1 cellular context compared by ENCODE assay signal in the genomic region with DNA sequence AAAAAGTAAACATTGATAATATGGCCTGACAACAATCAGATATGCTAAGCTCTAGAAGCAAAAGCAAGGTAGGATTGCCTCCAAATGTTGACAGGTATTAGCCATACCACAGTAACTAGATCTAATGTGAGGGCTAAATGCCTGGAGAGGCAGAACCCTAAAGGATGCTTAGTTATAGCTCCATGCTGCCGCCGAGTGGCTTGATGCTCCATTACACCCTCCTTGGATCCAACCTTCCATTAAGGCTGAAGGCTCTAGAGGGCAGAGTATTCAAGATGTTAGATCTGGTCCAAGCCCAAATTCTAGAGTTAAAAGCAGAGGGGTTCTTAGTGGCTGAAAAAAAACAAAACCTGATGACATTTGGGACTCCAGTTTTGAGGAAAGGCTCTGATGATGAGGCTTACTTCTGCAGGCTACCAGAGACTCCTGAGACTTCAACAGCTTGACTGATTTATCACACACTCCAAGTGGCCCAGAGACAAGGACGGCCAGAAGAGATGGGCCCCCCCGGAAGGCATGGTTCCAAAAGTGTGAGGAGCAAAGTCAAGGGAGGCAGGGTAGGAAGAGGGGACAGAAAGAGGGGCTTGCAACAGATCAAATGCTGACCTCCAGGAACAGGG.
TF ChIP-seq lines count a peak whose summit lies in the region.

No MANE protein-coding gene starts in this region.

TF ChIP-seq in HepG2, 621 proteins besides CTCF, POLR2A, EP300 and RAD21 (continued from another document):
- TF ChIP-seq ARID5B (CRISPR knock-in tag; IDR thresholded peaks at IDR 0.05) (peak; percentile 42; the same call in 1 of the 2 replicates), ZNF343 (CRISPR knock-in tag; IDR thresholded peaks at IDR 0.05) (no peak), CBX5 (CRISPR knock-in tag; IDR thresholded peaks at IDR 0.05; ENCODE audit: borderline replicate concordance) (no peak), RARG (CRISPR knock-in tag; IDR thresholded peaks at IDR 0.05; ENCODE audit: low read depth) (no peak), ZNF282 (IDR thresholded peaks at IDR 0.05; ENCODE audit: partially characterized antibody) (no peak), KDM1A (CRISPR knock-in tag; IDR thresholded peaks at IDR 0.05) (no peak), BORCS8-MEF2B (CRISPR knock-in tag; IDR thresholded peaks at IDR 0.05) (no peak), THYN1 (CRISPR knock-in tag; IDR thresholded peaks at IDR 0.05; ENCODE audit: borderline replicate concordance, low read depth) (no peak), FOSL1 (CRISPR knock-in tag; IDR thresholded peaks at IDR 0.05; ENCODE audit: borderline replicate concordance) (no peak), ZNF713 (CRISPR knock-in tag; IDR thresholded peaks at IDR 0.05) (no peak), CHD4 (IDR thresholded peaks at IDR 0.05; ENCODE audit: borderline replicate concordance, low read length) (no peak), ZNF121 (CRISPR knock-in tag; IDR thresholded peaks at IDR 0.05) (no peak), MXD4 (CRISPR knock-in tag; IDR thresholded peaks at IDR 0.05) (no peak), GATAD2A (CRISPR knock-in tag; IDR thresholded peaks at IDR 0.05) (peak; percentile 54), ZNF749 (CRISPR knock-in tag; IDR thresholded peaks at IDR 0.05; ENCODE audit: borderline replicate concordance) (no peak), ZSCAN29 (CRISPR knock-in tag; conservative IDR thresholded peaks at IDR 0.05) (no peak), ZC3H13 (CRISPR knock-in tag; IDR thresholded peaks at IDR 0.05) (no peak), ZNF292 (CRISPR knock-in tag; IDR thresholded peaks at IDR 0.05; ENCODE audit: borderline replicate concordance, low read depth) (no peak), BCLAF1 (IDR thresholded peaks at IDR 0.05) (no peak), NCOA2 (CRISPR knock-in tag; IDR thresholded peaks at IDR 0.05) (no peak), YEATS2 (CRISPR knock-in tag; IDR thresholded peaks at IDR 0.05; ENCODE audit: borderline replicate concordance) (no peak), GFI1 (CRISPR knock-in tag; IDR thresholded peaks at IDR 0.05; ENCODE audit: borderline replicate concordance) (no peak), ZNF138 (CRISPR knock-in tag; IDR thresholded peaks at IDR 0.05; ENCODE audit: low read depth) (no peak)
- TF ChIP-seq, protein P1, sequence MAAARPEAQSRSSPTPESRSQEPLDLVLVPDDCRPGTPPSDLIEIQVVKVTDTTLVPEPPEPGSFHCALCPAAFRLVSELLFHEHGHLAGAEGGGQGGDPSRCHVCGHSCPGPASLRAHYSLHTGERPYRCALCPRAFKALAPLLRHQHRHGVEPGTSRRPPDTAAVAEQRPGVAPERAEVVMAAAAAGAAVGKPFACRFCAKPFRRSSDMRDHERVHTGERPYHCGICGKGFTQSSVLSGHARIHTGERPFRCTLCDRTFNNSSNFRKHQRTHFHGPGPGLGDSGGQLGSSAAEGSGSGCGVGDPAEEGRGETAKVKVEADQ (CRISPR knock-in tag; IDR thresholded peaks at IDR 0.05; ENCODE audit: borderline replicate concordance), result no peak
- TF ChIP-seq, protein P2, sequence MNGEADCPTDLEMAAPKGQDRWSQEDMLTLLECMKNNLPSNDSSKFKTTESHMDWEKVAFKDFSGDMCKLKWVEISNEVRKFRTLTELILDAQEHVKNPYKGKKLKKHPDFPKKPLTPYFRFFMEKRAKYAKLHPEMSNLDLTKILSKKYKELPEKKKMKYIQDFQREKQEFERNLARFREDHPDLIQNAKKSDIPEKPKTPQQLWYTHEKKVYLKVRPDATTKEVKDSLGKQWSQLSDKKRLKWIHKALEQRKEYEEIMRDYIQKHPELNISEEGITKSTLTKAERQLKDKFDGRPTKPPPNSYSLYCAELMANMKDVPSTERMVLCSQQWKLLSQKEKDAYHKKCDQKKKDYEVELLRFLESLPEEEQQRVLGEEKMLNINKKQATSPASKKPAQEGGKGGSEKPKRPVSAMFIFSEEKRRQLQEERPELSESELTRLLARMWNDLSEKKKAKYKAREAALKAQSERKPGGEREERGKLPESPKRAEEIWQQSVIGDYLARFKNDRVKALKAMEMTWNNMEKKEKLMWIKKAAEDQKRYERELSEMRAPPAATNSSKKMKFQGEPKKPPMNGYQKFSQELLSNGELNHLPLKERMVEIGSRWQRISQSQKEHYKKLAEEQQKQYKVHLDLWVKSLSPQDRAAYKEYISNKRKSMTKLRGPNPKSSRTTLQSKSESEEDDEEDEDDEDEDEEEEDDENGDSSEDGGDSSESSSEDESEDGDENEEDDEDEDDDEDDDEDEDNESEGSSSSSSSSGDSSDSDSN (CRISPR knock-in tag; IDR thresholded peaks at IDR 0.05), result no peak
- TF ChIP-seq, protein P3, sequence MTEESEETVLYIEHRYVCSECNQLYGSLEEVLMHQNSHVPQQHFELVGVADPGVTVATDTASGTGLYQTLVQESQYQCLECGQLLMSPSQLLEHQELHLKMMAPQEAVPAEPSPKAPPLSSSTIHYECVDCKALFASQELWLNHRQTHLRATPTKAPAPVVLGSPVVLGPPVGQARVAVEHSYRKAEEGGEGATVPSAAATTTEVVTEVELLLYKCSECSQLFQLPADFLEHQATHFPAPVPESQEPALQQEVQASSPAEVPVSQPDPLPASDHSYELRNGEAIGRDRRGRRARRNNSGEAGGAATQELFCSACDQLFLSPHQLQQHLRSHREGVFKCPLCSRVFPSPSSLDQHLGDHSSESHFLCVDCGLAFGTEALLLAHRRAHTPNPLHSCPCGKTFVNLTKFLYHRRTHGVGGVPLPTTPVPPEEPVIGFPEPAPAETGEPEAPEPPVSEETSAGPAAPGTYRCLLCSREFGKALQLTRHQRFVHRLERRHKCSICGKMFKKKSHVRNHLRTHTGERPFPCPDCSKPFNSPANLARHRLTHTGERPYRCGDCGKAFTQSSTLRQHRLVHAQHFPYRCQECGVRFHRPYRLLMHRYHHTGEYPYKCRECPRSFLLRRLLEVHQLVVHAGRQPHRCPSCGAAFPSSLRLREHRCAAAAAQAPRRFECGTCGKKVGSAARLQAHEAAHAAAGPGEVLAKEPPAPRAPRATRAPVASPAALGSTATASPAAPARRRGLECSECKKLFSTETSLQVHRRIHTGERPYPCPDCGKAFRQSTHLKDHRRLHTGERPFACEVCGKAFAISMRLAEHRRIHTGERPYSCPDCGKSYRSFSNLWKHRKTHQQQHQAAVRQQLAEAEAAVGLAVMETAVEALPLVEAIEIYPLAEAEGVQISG (CRISPR knock-in tag; IDR thresholded peaks at IDR 0.05), result 0 out of 2 replicates have a peak, but pooled peaks have one; percentile 24
